Comparison of ENCODE assay signal across 8 cellular contexts in genomic region chr19:36605839-36606478, GRCh38. TPM values are rescaled to one million over a fixed set of nuclear protein-coding genes. Genes with fewer than 3 reads are reported as not detected.
A peak's percentile ranks its signal among the peaks of the same experiment; 100 is the strongest.
DNase-seq lines count a peak whose midpoint lies in the region; ATAC-seq and TF ChIP-seq lines count a peak whose summit lies in the region.

No MANE protein-coding gene starts in this region.

- H3K9ac ChIP-seq in MM.1S (ENCODE audit: low read length) = no peak overlapping the region

- H3K4me1 Mint-ChIP-seq in nephron = peaks cover 19% of the 10 kb centered on the region

- H3F3A ChIP-seq in MM.1S (ENCODE audit: insufficient read depth, low read length) = no peaks in the 10 kb centered on the region

- peak; percentile 11 to 14 for ATAC-seq in activated CD4-positive, CD25-positive, alpha-beta regulatory T cell treated with anti-CD3 and anti-CD28 coated beads, Interleukin-2, amount 50 U/mL, for 24 hours
- no peak for ATAC-seq in GM19324 (IDR thresholded peaks at IDR 0.05; ENCODE audit: low FRiP score, unreplicated experiment)

- no peaks in the 10 kb centered on the region for H3K27me3 ChIP-seq in ectodermal cell (ENCODE audit: control insufficient read depth, insufficient read depth, low read length, poor library complexity, severe bottlenecking)
- no peaks in the 10 kb centered on the region for H3K27me3 ChIP-seq in MM.1S (replicated peaks; ENCODE audit: insufficient read depth, low read length)

- H3K4me3 ChIP-seq in NB4 (ENCODE audit: low read depth, low read length) (peak overlapping the region; percentile 82), ectodermal cell (ENCODE audit: insufficient read depth, low read depth, low read length) (peak overlapping the region; percentile 78), MM.1S (ENCODE audit: low read length) (no peak overlapping the region)

- no peaks in the 10 kb centered on the region for H4K20me1 ChIP-seq in MM.1S (ENCODE audit: insufficient read depth, low read length)

- no peaks in the 10 kb centered on the region for H3K27me3 Mint-ChIP-seq in nephron (ENCODE audit: low read depth)

- H3K27ac Mint-ChIP-seq in nephron = peak overlapping the region; percentile 78 to 95 (median 87)

- H3K4me1 ChIP-seq in ectodermal cell (ENCODE audit: control insufficient read depth, insufficient read depth, low read length) = no peaks in the 10 kb centered on the region
- no peaks in the 10 kb centered on the region for H3K4me1 ChIP-seq in MM.1S (ENCODE audit: low read length)

- no peaks in the 10 kb centered on the region for H3K36me3 ChIP-seq in ectodermal cell (ENCODE audit: control insufficient read depth, insufficient read depth, low read length)
- H3K36me3 ChIP-seq in MM.1S (replicated peaks; ENCODE audit: insufficient read depth, low read length) = no peaks in the 10 kb centered on the region

- no peak overlapping the region for H2AFZ ChIP-seq in MM.1S (ENCODE audit: low read length)

- H3K9me3 Mint-ChIP-seq in nephron = peaks cover 34% of the 10 kb centered on the region

- no peak for DNase-seq in activated CD4-positive, CD25-positive, alpha-beta regulatory T cell treated with anti-CD3 and anti-CD28 coated beads, Interleukin-2, amount 50 U/mL, for 72 hours
- DNase-seq in NB4 (ENCODE audit: low read depth) (peak; percentile 36), MM.1S (no peak)
- no peak for DNase-seq in activated CD4-positive, alpha-beta T cell treated with anti-CD3 and anti-CD28 coated beads, Interleukin-2, amount 50 U/mL, for 4 hours

- H3K4me2 ChIP-seq in MM.1S (ENCODE audit: low read depth, low read length) = no peak overlapping the region

- H3K4me3 Mint-ChIP-seq in nephron = peak overlapping the region; percentile 92 to 98 (median 95)

- H3K9me2 ChIP-seq in MM.1S (replicated peaks; ENCODE audit: insufficient read depth, low read length) = no peaks in the 10 kb centered on the region

- H3K27ac ChIP-seq in ectodermal cell (ENCODE audit: insufficient read depth, low read depth, low read length, poor library complexity, severe bottlenecking) = no peak overlapping the region
- H3K27ac ChIP-seq in MM.1S (ENCODE audit: low read length) = no peak overlapping the region

- no peak for TF ChIP-seq CTCF in NB4 (IDR thresholded peaks at IDR 0.05; ENCODE audit: low read depth, low read length)
- no peak for TF ChIP-seq CTCF in nephron (IDR thresholded peaks at IDR 0.05; ENCODE audit: unreplicated experiment in 3 of 3)
- TF ChIP-seq CTCF in MM.1S (IDR thresholded peaks at IDR 0.05; ENCODE audit: low read length) = no peak

- peaks cover 65% of the 10 kb centered on the region for H3K36me3 Mint-ChIP-seq in nephron (ENCODE audit: low read depth)

- no peaks in the 10 kb centered on the region for H3K79me2 ChIP-seq in MM.1S (ENCODE audit: low read length)

- 13 to 15% methylated on average over 2 of the region's 2 CpGs for WGBS in ectodermal cell, 2 experiments

- H3K9me3 ChIP-seq in ectodermal cell (ENCODE audit: control insufficient read depth, low read length) (no peaks in the 10 kb centered on the region), MM.1S (replicated peaks; ENCODE audit: insufficient read depth, low read length) (no peaks in the 10 kb centered on the region)

- TF ChIP-seq POLR2A in NB4 (IDR thresholded peaks at IDR 0.05; ENCODE audit: extremely low read depth, insufficient read length) = no peak

RNA-seq across cellular contexts. Expression of gene ZNF382, which starts 0.8 kb away (rescaled TPM):
- polyA plus RNA-seq in ectodermal cell (2013, experiment 1 of 4) = 9.5 TPM
- 9.5 TPM for polyA plus RNA-seq in ectodermal cell (2013, experiment 2 of 4)
- 10.9 TPM for polyA plus RNA-seq in ectodermal cell (2013, experiment 3 of 4)
- polyA plus RNA-seq in ectodermal cell (2013, experiment 4 of 4) = 14.2 TPM

RNA-seq across cellular contexts. Expression of gene ZNF529, which starts 32.9 kb away (rescaled TPM):
- polyA plus RNA-seq in ectodermal cell (2013, experiment 1 of 4) = 19.9 TPM
- 19.5 TPM for polyA plus RNA-seq in ectodermal cell (2013, experiment 2 of 4)
- 14.6 TPM for polyA plus RNA-seq in ectodermal cell (2013, experiment 3 of 4)
- polyA plus RNA-seq in ectodermal cell (2013, experiment 4 of 4) = 16.4 TPM
